In the genomic region with DNA sequence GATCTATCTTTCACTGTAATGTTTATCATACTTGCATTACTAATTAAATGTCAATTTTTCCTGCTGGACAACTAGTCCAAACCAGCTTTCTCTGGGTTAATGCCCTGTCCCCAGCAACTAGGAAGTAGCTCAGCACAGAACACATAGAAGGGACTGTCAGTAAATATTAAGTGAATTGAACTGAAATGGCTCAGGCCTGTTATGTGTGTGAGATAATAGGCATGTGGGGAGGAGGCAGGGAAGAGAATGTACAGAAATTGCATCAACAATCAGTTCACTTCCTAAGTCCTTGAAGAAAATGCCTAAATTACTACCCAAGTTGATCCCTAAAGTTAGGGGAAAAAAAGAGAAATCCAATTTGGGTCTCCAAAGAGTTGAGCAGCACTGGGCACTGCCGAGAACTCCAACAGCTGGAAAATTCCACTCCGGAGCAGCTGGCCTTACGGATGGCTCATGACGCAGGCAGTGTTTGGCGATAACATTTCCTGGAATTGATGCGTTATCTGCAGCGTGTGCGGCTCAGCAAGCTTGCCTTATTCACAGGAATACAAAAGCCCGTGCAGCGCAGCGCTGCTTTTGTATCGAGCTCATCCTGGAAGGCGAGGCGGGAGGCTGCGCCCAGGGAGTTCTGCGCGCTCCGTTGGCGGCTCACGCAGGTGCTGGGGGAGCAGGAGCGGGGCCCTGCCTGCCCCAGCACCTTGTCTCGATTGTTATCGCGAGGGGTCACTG, we compare ENCODE assay signal across 12 cellular contexts.
DNase-seq lines count a peak whose midpoint lies in the region; ATAC-seq, FAIRE-seq and TF ChIP-seq lines count a peak whose summit lies in the region.
"Had no signal": no experiment of that assay in that cellular context is flagged by ENCODE, and none has a peak within 500 bp of the region (broad histone marks: within the 10 kb centered on the region; RNA-seq: fewer than 3 reads in every experiment).

No MANE protein-coding gene starts in this region.

- peak; percentile 1 for DNase-seq in M059J (ENCODE audit: low read depth)
- peak; percentile 1 for DNase-seq in choroid plexus epithelial cell (ENCODE audit: low read depth)
- DNase-seq in kidney: peak; percentile 68
- peak; percentile 55 for DNase-seq in sciatic nerve (ENCODE audit: low spot score)
- DNase-seq in activated T-cell treated with anti-CD3 and anti-CD28 coated beads for 4 hours: no peak
- DNase-seq in endodermal cell: no peak
- DNase-seq in osteocyte (ENCODE audit: extremely low spot score, unreplicated experiment): no peak
- no peak for DNase-seq in NCI-H2107 (lab: John Stamatoyannopoulos, UW)
- DNase-seq: NCI-H187 had no signal

- H3K4me1 ChIP-seq in kidney (ENCODE audit: control insufficient read depth in 1 of 2, insufficient read depth in 1 of 2, low read depth in 1 of 2, low read length in 2 of 2): no peaks in the 10 kb centered on the region
- H3K4me1 ChIP-seq in endodermal cell (ENCODE audit: control insufficient read depth, insufficient read depth, low read length): no peaks in the 10 kb centered on the region
- H3K4me1 ChIP-seq: BLaER1 had no signal

- ATAC-seq in sciatic nerve: peak; percentile 66

- H3K4me1 Mint-ChIP-seq in endodermal cell (peaks cover 5% of the 10 kb centered on the region), osteocyte (ENCODE audit: unreplicated experiment) (no peaks in the 10 kb centered on the region)

- TF ChIP-seq CTCF in choroid plexus epithelial cell (conservative IDR thresholded peaks at IDR 0.05; ENCODE audit: low read depth, low read length) (no peak), kidney (IDR thresholded peaks at IDR 0.05; ENCODE audit: borderline replicate concordance, extremely low read depth, insufficient read depth) (no peak), endodermal cell (conservative IDR thresholded peaks at IDR 0.05) (no peak), osteocyte (IDR thresholded peaks at IDR 0.05) (no peak)

- H3K27ac Mint-ChIP-seq in endodermal cell (no peak overlapping the region), osteocyte (ENCODE audit: unreplicated experiment) (no peak overlapping the region)

- no peaks in the 10 kb centered on the region for H3K36me3 ChIP-seq in kidney (ENCODE audit: control insufficient read depth in 1 of 2, insufficient read depth in 2 of 2, low read length in 2 of 2)
- H3K36me3 ChIP-seq in endodermal cell (ENCODE audit: control insufficient read depth, insufficient read depth, low read length): no peaks in the 10 kb centered on the region
- H3K36me3 ChIP-seq: BLaER1 had no signal

- no peaks in the 10 kb centered on the region for H3K36me3 Mint-ChIP-seq in endodermal cell (ENCODE audit: low read depth)
- no peaks in the 10 kb centered on the region for H3K36me3 Mint-ChIP-seq in osteocyte (ENCODE audit: unreplicated experiment)

- FAIRE-seq in kidney (lab: Jason Lieb, UNC): no peak
- FAIRE-seq: H1, keratinocyte had no signal

- H3K9ac ChIP-seq in kidney (ENCODE audit: low read length in 2 of 2) (no peak overlapping the region), endodermal cell (ENCODE audit: extremely low read depth, low read length, poor library complexity, severe bottlenecking) (no peak overlapping the region)
- H3K9ac ChIP-seq: BLaER1 had no signal

- intact Hi-C loops in kidney (cut with DNase I): no loop called here
- intact Hi-C loops in sciatic nerve (cut with DNase I): no loop called here

- no peak overlapping the region for H3K4me3 ChIP-seq in choroid plexus epithelial cell (ENCODE audit: low read depth, low read length)
- peak overlapping the region in 1 of 2 donors; percentile 24 for H3K4me3 ChIP-seq in kidney (ENCODE audit: low read length in 2 of 2)
- H3K4me3 ChIP-seq in endodermal cell (ENCODE audit: low read length): no peak overlapping the region
- H3K4me3 ChIP-seq: BLaER1 had no signal

- H3K27me3 Mint-ChIP-seq in endodermal cell (ENCODE audit: insufficient read depth) (peaks cover 1% of the 10 kb centered on the region), osteocyte (ENCODE audit: unreplicated experiment) (no peaks in the 10 kb centered on the region)

- 94 to 95% methylated on average over 22 to 24 of the region's 24 CpGs for WGBS in endodermal cell (ENCODE audit: insufficient coverage in 1 of 2, insufficient read length in 1 of 2), 2 experiments

- H3K27ac ChIP-seq in kidney (ENCODE audit: low read depth in 2 of 2, low read length in 2 of 2) (no peak overlapping the region), endodermal cell (ENCODE audit: low read depth, low read length) (no peak overlapping the region)
- H3K27ac ChIP-seq: BLaER1 had no signal

- H3K27me3 ChIP-seq in endodermal cell (ENCODE audit: control insufficient read depth, insufficient read depth, low read length, poor library complexity, severe bottlenecking): no peaks in the 10 kb centered on the region
- H3K27me3 ChIP-seq: BLaER1 had no signal

- H3K4me3 Mint-ChIP-seq in endodermal cell: no peak overlapping the region
- H3K4me3 Mint-ChIP-seq in osteocyte (ENCODE audit: unreplicated experiment): no peak overlapping the region

- H3K9me3 ChIP-seq in kidney (ENCODE audit: control insufficient read depth in 1 of 2, low read length in 2 of 2) (no peaks in the 10 kb centered on the region), endodermal cell (ENCODE audit: control insufficient read depth, low read length) (no peaks in the 10 kb centered on the region)
- H3K9me3 ChIP-seq: BLaER1 had no signal

- no peaks in the 10 kb centered on the region for H3K9me3 Mint-ChIP-seq in endodermal cell
- H3K9me3 Mint-ChIP-seq in osteocyte (ENCODE audit: unreplicated experiment): peaks cover 10% of the 10 kb centered on the region

Comparison
In these comparisons a context has a peak if more than half of its experiments do, and no peak if none do; other contexts are left out.
1. DNase-seq: peak in M059J (single experiment), choroid plexus epithelial cell (single experiment), kidney (single experiment) and sciatic nerve (single experiment); none in activated T-cell treated with anti-CD3 and anti-CD28 coated beads for 4 hours (single experiment), endodermal cell (single experiment), osteocyte (single experiment) and NCI-H2107 (single experiment).